ENCODE assay signal across 8 cellular contexts in genomic region chr11:3049430-3050243, GRCh38. TPM values are rescaled to one million over a fixed set of nuclear protein-coding genes. Genes with fewer than 3 reads are reported as not detected.
DNase-seq lines count a peak whose midpoint lies in the region; ATAC-seq and TF ChIP-seq lines count a peak whose summit lies in the region.

No MANE protein-coding gene starts in this region.

- H3K9me3 Mint-ChIP-seq in CD8-positive, alpha-beta T cell = no peaks in the 10 kb centered on the region
- no peaks in the 10 kb centered on the region for H3K9me3 Mint-ChIP-seq in activated naive CD8-positive, alpha-beta T cell (ENCODE audit: low read depth)

- peak overlapping the region; percentile 55 to 79 (median 68) for H3K9ac ChIP-seq in skeletal muscle tissue (ENCODE audit: low read depth in 1 of 3, low read length in 3 of 3)

- peaks cover 40% of the 10 kb centered on the region for H3K4me1 Mint-ChIP-seq in CD8-positive, alpha-beta T cell (ENCODE audit: low read depth)
- H3K4me1 Mint-ChIP-seq in activated naive CD8-positive, alpha-beta T cell (ENCODE audit: low read depth) = peaks cover 31% of the 10 kb centered on the region

- H3K9me3 ChIP-seq in CD8-positive, alpha-beta T cell (ENCODE audit: low read length) = no peaks in the 10 kb centered on the region
- H3K9me3 ChIP-seq in heart right ventricle (no peaks in the 10 kb centered on the region), skeletal muscle tissue (ENCODE audit: control insufficient read depth in 3 of 3, low read length in 3 of 3) (no peaks in the 10 kb centered on the region)

- POLR2A ChIA-PET in CD8-positive, alpha-beta T cell (lab: Charles Lee) = interaction anchor here (0.6 kb wide), 1 partner anchor 69 kb away, joined by 3 read pairs; no protein-coding TSS in a partner anchor

- intact Hi-C loops in CD8-positive, alpha-beta T cell (cut with DNase I, micrococcal nuclease) = loop anchor here in 1 of 2 experiments (1.0 kb wide), 1 partner anchor 42 kb away; no protein-coding TSS in a partner anchor
- intact Hi-C loops in heart right ventricle (cut with DNase I) = loop anchor here in 2 of 10 donors (5.0 kb wide), 2 partner anchors 38 to 43 kb away; no protein-coding TSS in a partner anchor

- no peaks in the 10 kb centered on the region for H3K27me3 ChIP-seq in CD8-positive, alpha-beta T cell (ENCODE audit: insufficient read depth, low read length)
- H3K27me3 ChIP-seq in heart right ventricle (no peaks in the 10 kb centered on the region), skeletal muscle tissue (ENCODE audit: control insufficient read depth in 3 of 3, insufficient read depth in 3 of 3, low read length in 3 of 3) (no peaks in the 10 kb centered on the region)

- H3K36me3 Mint-ChIP-seq in CD8-positive, alpha-beta T cell = peaks cover 34% of the 10 kb centered on the region
- no peaks in the 10 kb centered on the region for H3K36me3 Mint-ChIP-seq in activated naive CD8-positive, alpha-beta T cell

- 67 to 75% methylated on average over 18 of the region's 18 CpGs for WGBS in heart right ventricle, 2 donors

- H3K36me3 ChIP-seq in CD8-positive, alpha-beta T cell (ENCODE audit: insufficient read depth, low read length) = no peaks in the 10 kb centered on the region
- peaks cover 0 to 44% (median 0%) of the 10 kb centered on the region in 9 donors for H3K36me3 ChIP-seq in heart right ventricle
- H3K36me3 ChIP-seq in skeletal muscle tissue (ENCODE audit: control insufficient read depth in 3 of 3, insufficient read depth in 3 of 3, low read length in 3 of 3) = peaks cover 0 to 17% (median 12%) of the 10 kb centered on the region in 3 donors

- CTCF ChIA-PET in CD8-positive, alpha-beta T cell (lab: Charles Lee) = interaction anchor here (0.7 to 2.0 kb wide), 5 partner anchors 9 to 42 kb away, joined by 3 to 10 read pairs (median 5); partner anchors contain the start of gene CARS1

- no peak for TF ChIP-seq CTCF in CD8-positive, alpha-beta T cell (IDR thresholded peaks at IDR 0.05)
- peak in 4 of 9 donors; percentile 19 to 41 (median 26) for TF ChIP-seq CTCF in heart right ventricle (IDR thresholded peaks at IDR 0.05)

- peak; percentile 95 for ATAC-seq in CD8-positive, alpha-beta T cell
- ATAC-seq in GM19372 (IDR thresholded peaks at IDR 0.05; ENCODE audit: low read depth, unreplicated experiment) (peak; percentile 90), HG03520 (IDR thresholded peaks at IDR 0.05; ENCODE audit: unreplicated experiment) (peak; percentile 91), heart right ventricle (peak; percentile 69 to 84 (median 78))

- peak overlapping the region; percentile 42 for H3K27ac ChIP-seq in CD8-positive, alpha-beta T cell (ENCODE audit: low read depth, low read length)
- H3K27ac ChIP-seq in heart right ventricle = peak overlapping the region in 3 of 10 donors; percentile 22 to 66 (median 57)
- H3K27ac ChIP-seq in skeletal muscle tissue (ENCODE audit: low read depth, low read length) = peak overlapping the region; percentile 84

- no peaks in the 10 kb centered on the region for H3K27me3 Mint-ChIP-seq in CD8-positive, alpha-beta T cell (ENCODE audit: low read depth)
- no peaks in the 10 kb centered on the region for H3K27me3 Mint-ChIP-seq in activated naive CD8-positive, alpha-beta T cell

- H3K4me3 ChIP-seq in CD8-positive, alpha-beta T cell (ENCODE audit: low read depth, low read length) = no peak overlapping the region
- H3K4me3 ChIP-seq in heart right ventricle = no peak overlapping the region
- H3K4me3 ChIP-seq in skeletal muscle tissue (ENCODE audit: low read length in 3 of 3) = peak overlapping the region; percentile 39 to 67 (median 48)

- no peaks in the 10 kb centered on the region for H3K4me1 ChIP-seq in CD8-positive, alpha-beta T cell (ENCODE audit: insufficient read depth, low read length)
- H3K4me1 ChIP-seq in heart right ventricle (peaks cover 3 to 55% (median 39%) of the 10 kb centered on the region in 9 donors), skeletal muscle tissue (ENCODE audit: control insufficient read depth in 3 of 3, insufficient read depth in 3 of 3, low read length in 3 of 3) (peaks cover 50 to 60% (median 59%) of the 10 kb centered on the region in 3 donors)

- no peak overlapping the region for H3K4me3 Mint-ChIP-seq in CD8-positive, alpha-beta T cell
- H3K4me3 Mint-ChIP-seq in activated naive CD8-positive, alpha-beta T cell = no peak overlapping the region

- peak overlapping the region; percentile 90 for H3K27ac Mint-ChIP-seq in CD8-positive, alpha-beta T cell
- peak overlapping the region; percentile 52 for H3K27ac Mint-ChIP-seq in activated naive CD8-positive, alpha-beta T cell

- DNase-seq in CD8-positive, alpha-beta T cell = peak; percentile 32 to 77 (median 55)
- DNase-seq in SIG-M5 treated with dmso at 0.1 percent for 504 hours (lab: John Stamatoyannopoulos, UW; ENCODE audit: unreplicated experiment) = peak; percentile 92
- DNase-seq in heart right ventricle = peak; percentile 43 to 48
- no peak for DNase-seq in SK-N-DZ (ENCODE audit: low spot score)

RNA-seq across cellular contexts. Expression of gene CARS1, which starts 7.6 kb away (rescaled TPM):
- 10 to 100 TPM; 34.2 to 34.7 TPM for total RNA-seq in CD8-positive, alpha-beta T cell
- total RNA-seq in heart right ventricle (10 to 100 TPM; 12.5 to 24.6 (median 15.9) TPM), skeletal muscle tissue (11.5 TPM)
- 10 to 100 TPM; 14.8 to 24.2 TPM for polyA plus RNA-seq in heart right ventricle
- polyA plus RNA-seq in SK-N-DZ (2014; cell fraction: cytosol; rRNA removed) = 41.4 and 43.6 TPM in 2 replicates
- polyA plus RNA-seq in SK-N-DZ (2014; cell fraction: nucleus; rRNA removed) = 103 and 108 TPM in 2 replicates

RNA-seq across cellular contexts. Expression of gene NAP1L4, which starts 57.5 kb away (rescaled TPM):
- 100 to 1,000 TPM; 276 to 290 TPM for total RNA-seq in CD8-positive, alpha-beta T cell
- total RNA-seq in heart right ventricle = 100 to 1,000 TPM; 167 to 233 (median 191) TPM
- polyA plus RNA-seq in heart right ventricle = 100 to 1,000 TPM in 1 of 2 donors, 10 to 100 TPM in 1; 98.5 to 102 TPM
- 148 TPM for total RNA-seq in skeletal muscle tissue
- 173 and 181 TPM in 2 replicates for polyA plus RNA-seq in SK-N-DZ (2014; cell fraction: cytosol; rRNA removed)
- polyA plus RNA-seq in SK-N-DZ (2014; cell fraction: nucleus; rRNA removed) = 198 and 215 TPM in 2 replicates

Comparison
In these comparisons a context has a peak if more than half of its experiments do, and no peak if none do; other contexts are left out.
1. H3K4me3 ChIP-seq: peak in skeletal muscle tissue (3 of 3); none in CD8-positive, alpha-beta T cell (single experiment) and heart right ventricle (0 of 10).
2. Peak in every context shown above with its lines, with median percentiles within 50 percentile points of each other: ATAC-seq.